Comparison of ENCODE assay signal across 8 cellular contexts in genomic region chr17:28725660-28726395, GRCh38. TPM values are rescaled to one million over a fixed set of nuclear protein-coding genes. Genes with fewer than 3 reads are reported as not detected.
DNase-seq lines count a peak whose midpoint lies in the region; ATAC-seq and TF ChIP-seq lines count a peak whose summit lies in the region.

TSS of gene TLCD1 (minus strand) at chr17:28726233. CDS start at chr17:28726097, 136 bp downstream.

- no peak for TF ChIP-seq POLR2A in breast epithelium (IDR thresholded peaks at IDR 0.05)

- H3K36me3 ChIP-seq in breast epithelium: no peaks in the 10 kb centered on the region

- peak within 1 kb of the TSS; percentile 99 for H3K27ac ChIP-seq in breast epithelium

- H3K4me1 ChIP-seq in breast epithelium: peaks cover 12 to 13% of the 10 kb centered on the region in 2 donors

- H3K4me3 ChIP-seq in breast epithelium: peak within 1 kb of the TSS; percentile 74 to 83 (median 77)

- H3K9me3 ChIP-seq in breast epithelium: no peaks in the 10 kb centered on the region

- no peak for ATAC-seq in GM18520 (IDR thresholded peaks at IDR 0.05; ENCODE audit: unreplicated experiment)

- peak in 11 of 14 donors; percentile 30 to 83 (median 60) for DNase-seq in C1 segment of cervical spinal cord (lab: John Stamatoyannopoulos, UW)
- DNase-seq in GM20000 (ENCODE audit: low spot score): peak; percentile 90
- DNase-seq in NCI-H1436 treated with DMSO at 0.1 percent for 48 hours (lab: John Stamatoyannopoulos, UW): peak; percentile 60
- DNase-seq in T-helper 2 cell: peak in 4 of 5 experiments; percentile 41 to 75 (median 52)
- DNase-seq in breast epithelium (ENCODE audit: low spot score in 2 of 2): no peak
- peak; percentile 17 for DNase-seq in inferior parietal cortex (ENCODE audit: extremely low spot score)
- peak; percentile 82 for DNase-seq in stimulated activated CD4-positive, alpha-beta T cell treated with anti-CD3 and anti-CD28 coated beads, Interleukin-15, amount 100 ng/mL, for 24 hours

- intact Hi-C loops in breast epithelium (cut with DNase I; ENCODE audit: low total_unique reads): no loop called here

- TF ChIP-seq CTCF in GM20000 (IDR thresholded peaks at IDR 0.05; ENCODE audit: extremely low read depth, missing control alignments): no peak
- TF ChIP-seq CTCF in breast epithelium (IDR thresholded peaks at IDR 0.05): no peak

- no peaks in the 10 kb centered on the region for H3K27me3 ChIP-seq in breast epithelium

RNA-seq across cellular contexts. Expression of gene TLCD1, which starts in this region (rescaled TPM):
- 1 to 10 TPM; 2.4 to 8.3 (median 3.9) TPM for total RNA-seq in breast epithelium

Comparison
In these comparisons a context has a peak if more than half of its experiments do, and no peak if none do; other contexts are left out.
1. DNase-seq: peak in C1 segment of cervical spinal cord (11 of 14), GM20000 (single experiment), NCI-H1436 treated with DMSO at 0.1 percent for 48 hours (single experiment), T-helper 2 cell (4 of 5), inferior parietal cortex (single experiment) and stimulated activated CD4-positive, alpha-beta T cell treated with anti-CD3 and anti-CD28 coated beads, Interleukin-15, amount 100 ng/mL, for 24 hours (single experiment); none in breast epithelium (0 of 2).